In the genomic region with DNA sequence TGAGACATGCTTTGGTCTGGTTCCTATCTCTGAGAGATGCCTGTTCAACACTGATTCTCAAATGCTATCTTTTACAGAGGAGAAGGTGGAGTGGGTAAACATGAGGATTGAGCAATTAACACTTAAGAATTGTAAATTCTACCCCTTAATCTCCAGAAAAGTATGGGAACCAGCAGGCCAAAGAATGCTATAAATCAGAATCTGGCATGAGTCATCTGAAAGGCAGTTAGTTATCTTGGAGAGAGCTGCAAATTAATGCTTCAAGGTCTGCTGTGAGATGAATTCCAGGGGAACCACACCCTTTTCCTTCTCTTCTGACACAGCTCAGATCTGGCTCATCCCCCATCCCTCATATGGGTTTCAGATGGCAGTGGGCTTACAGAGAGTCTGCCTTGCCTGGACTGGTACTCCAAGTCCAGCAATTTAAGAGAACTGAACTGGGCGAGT, we compare ENCODE assay signal across 8 cellular contexts. TPM values are rescaled to one million over a fixed set of nuclear protein-coding genes. Genes with fewer than 3 reads are reported as not detected.
DNase-seq lines count a peak whose midpoint lies in the region; ATAC-seq and TF ChIP-seq lines count a peak whose summit lies in the region.

No MANE protein-coding gene starts in this region.

- H3K9me3 ChIP-seq in heart right ventricle, result no peaks in the 10 kb centered on the region

- peak overlapping the region in 2 of 10 donors; percentile 4 to 88 for H3K4me3 ChIP-seq in heart right ventricle
- no peak overlapping the region for H3K4me3 ChIP-seq in urinary bladder (ENCODE audit: low read depth, low read length)

- 47 to 76% methylated on average over 1 of the region's 1 CpG for WGBS in heart right ventricle, 2 donors
- WGBS in urinary bladder, result 83% methylated on average over 1 of the region's 1 CpG

- ATAC-seq in heart right ventricle, result no peak
- ATAC-seq in Right ventricle myocardium superior (ENCODE audit: poor library complexity), result no peak

- no peak for TF ChIP-seq CTCF in heart right ventricle (IDR thresholded peaks at IDR 0.05)
- TF ChIP-seq CTCF in VCaP (conservative IDR thresholded peaks at IDR 0.05), result no peak

- H3K27ac ChIP-seq in heart right ventricle (peak overlapping the region in 9 of 10 donors; percentile 28 to 96 (median 65)), VCaP (peak overlapping the region; percentile 96), urinary bladder (ENCODE audit: low read depth) (peak overlapping the region; percentile 28)

- DNase-seq in heart right ventricle (no peak), Right ventricle myocardium superior (no peak), hepatic stellate cell (ENCODE audit: low spot score) (peak; percentile 71), NCI-H82 treated with DMSO at 0.1 percent for 48 hours (lab: John Stamatoyannopoulos, UW; ENCODE audit: unreplicated experiment) (no peak)
- DNase-seq in stimulated activated CD4-positive, alpha-beta T cell treated with anti-CD3 and anti-CD28 coated beads, Interleukin-4, amount 100 ng/mL, for 4 hours, result no peak
- DNase-seq in stimulated activated CD4-positive, alpha-beta T cell treated with anti-CD3 and anti-CD28 coated beads, Interleukin-2, amount 100 ng/mL, for 24 hours, result no peak

- no peaks in the 10 kb centered on the region for H3K27me3 ChIP-seq in heart right ventricle

- intact Hi-C loops in heart right ventricle (cut with DNase I) (no loop called here), Right ventricle myocardium superior (cut with DNase I) (no loop called here)

- H3K4me1 ChIP-seq in heart right ventricle (peaks cover 21 to 90% (median 65%) of the 10 kb centered on the region in 9 donors), urinary bladder (ENCODE audit: insufficient read depth) (peaks cover 5% of the 10 kb centered on the region)

- peaks cover 0 to 41% (median 21%) of the 10 kb centered on the region in 9 donors for H3K36me3 ChIP-seq in heart right ventricle
- H3K36me3 ChIP-seq in urinary bladder (ENCODE audit: insufficient read depth), result peaks cover 6% of the 10 kb centered on the region

RNA-seq across cellular contexts. Expression of gene S100A10, which starts 5.2 kb away (rescaled TPM):
- total RNA-seq in heart right ventricle, result 100 to 1,000 TPM in 9 of 10 donors, 10 to 100 TPM in 1; 71.3 to 519 (median 235) TPM
- 100 to 1,000 TPM; 319 to 412 TPM for polyA plus RNA-seq in heart right ventricle
- 230 TPM for total RNA-seq in Right ventricle myocardium superior
- total RNA-seq in urinary bladder, result 116 TPM
- polyA plus RNA-seq in urinary bladder, result 246 TPM

RNA-seq across cellular contexts. Expression of gene S100A11, which starts 48.4 kb away (rescaled TPM):
- total RNA-seq in heart right ventricle, result 100 to 1,000 TPM in 2 of 10 donors, 10 to 100 TPM in 8; 41.4 to 215 (median 51.6) TPM
- polyA plus RNA-seq in heart right ventricle, result 100 to 1,000 TPM; 477 to 593 TPM
- total RNA-seq in Right ventricle myocardium superior, result 64.5 TPM
- total RNA-seq in urinary bladder, result 81.9 TPM
- 910 TPM for polyA plus RNA-seq in urinary bladder

Comparison
In these comparisons a context has a peak if more than half of its experiments do, and no peak if none do; other contexts are left out.
1. H3K27ac ChIP-seq: peak in every context shown above with its lines; median percentile 96 in VCaP; 65 in heart right ventricle; 28 in urinary bladder.